In genomic region chr12:57182918-57183575, GRCh38 we compare ENCODE assay signal across 9 cellular contexts. TPM values are rescaled to one million over a fixed set of nuclear protein-coding genes. Genes with fewer than 3 reads are reported as not detected.
DNase-seq lines count a peak whose midpoint lies in the region; ATAC-seq and TF ChIP-seq lines count a peak whose summit lies in the region.
"Had no signal": no experiment of that assay in that cellular context is flagged by ENCODE, and none has a peak within 500 bp of the region (broad histone marks: within the 10 kb centered on the region; RNA-seq: fewer than 3 reads in every experiment).

No MANE protein-coding gene starts in this region.

- H3K27ac Mint-ChIP-seq in nephron = peak overlapping the region in 2 of 3 experiments; percentile 17 to 41

- ATAC-seq in GM21360 (IDR thresholded peaks at IDR 0.05; ENCODE audit: unreplicated experiment) (peak; percentile 88), esophagus mucosa (peak; percentile 91)

- H3K9me3 ChIP-seq in NT2/D1 (ENCODE audit: insufficient read depth, low read length) (no peaks in the 10 kb centered on the region), stomach (no peaks in the 10 kb centered on the region)

- peak; percentile 73 for DNase-seq in COR-L47 (lab: John Stamatoyannopoulos, UW)
- DNase-seq in HS-5 (ENCODE audit: low read depth) = peak; percentile 25
- peak; percentile 75 for DNase-seq in NT2/D1 (ENCODE audit: low read depth, low spot score)
- DNase-seq in activated CD8-positive, alpha-beta memory T cell treated with anti-CD3 and anti-CD28 coated beads, Interleukin-2, amount 50 U/mL, for 4 hours = peak; percentile 83
- DNase-seq in stomach = peak; percentile 85

- whole genome bisulfite sequencing in stomach, 5 donors = 56 to 62% (median 59%) methylated on average over 13 of the region's 13 CpGs

- H3K4me3 Mint-ChIP-seq in nephron = no peak overlapping the region

- no peak for TF ChIP-seq POLR2A in stomach (IDR thresholded peaks at IDR 0.05)

- no peaks in the 10 kb centered on the region for H3K9me3 Mint-ChIP-seq in nephron

- TF ChIP-seq CTCF in nephron (IDR thresholded peaks at IDR 0.05; ENCODE audit: unreplicated experiment in 3 of 3) (peak; percentile 79 to 89 (median 83)), stomach (IDR thresholded peaks at IDR 0.05) (peak in 5 of 7 experiments; percentile 72 to 96 (median 90))

- peaks cover 7% of the 10 kb centered on the region for H3K4me1 Mint-ChIP-seq in nephron

- intact Hi-C loops in stomach (cut with DNase I; ENCODE audit: low total_unique reads) = loop anchor here (2.0 kb wide), 1 partner anchor 58 kb away; no protein-coding TSS in a partner anchor

- peaks cover 65% of the 10 kb centered on the region for H3K36me3 Mint-ChIP-seq in nephron (ENCODE audit: low read depth)

- no peaks in the 10 kb centered on the region for H3K27me3 ChIP-seq in NT2/D1 (ENCODE audit: insufficient read depth, insufficient read length)
- no peaks in the 10 kb centered on the region for H3K27me3 ChIP-seq in stomach

- H3K36me3 ChIP-seq in NT2/D1 (ENCODE audit: insufficient read depth, insufficient read length, low read length) = peaks cover 95% of the 10 kb centered on the region
- peaks cover 73 to 90% (median 85%) of the 10 kb centered on the region in 4 donors for H3K36me3 ChIP-seq in stomach

- H3K4me3 ChIP-seq in NT2/D1 (ENCODE audit: insufficient read length, low read depth) (no peak overlapping the region), stomach (no peak overlapping the region)

- no peak overlapping the region for H3K9ac ChIP-seq in NT2/D1 (ENCODE audit: insufficient read length, low read depth)

- H3K4me1 ChIP-seq in NT2/D1 (ENCODE audit: insufficient read depth, insufficient read length) (peaks cover 7% of the 10 kb centered on the region), stomach (no peaks in the 10 kb centered on the region)

- no peaks in the 10 kb centered on the region for H3K27me3 Mint-ChIP-seq in nephron (ENCODE audit: low read depth)

- H3K27ac ChIP-seq in stomach = no peak overlapping the region

- TF ChIP-seq EP300 in stomach (IDR thresholded peaks at IDR 0.05) = no peak

RNA-seq across cellular contexts. Expression of gene NXPH4, which starts 33.5 kb away (rescaled TPM):
- total RNA-seq in esophagus mucosa = 6.7 TPM
- under 1 TPM in 1 of 5 donors, not detected in 4; 0.18 TPM for total RNA-seq in stomach
- polyA plus RNA-seq in stomach = under 1 TPM in 2 of 3 donors, not detected in 1; 0.30 to 0.44 TPM

RNA-seq across cellular contexts. Expression of gene LRP1-AS, which starts 35.6 kb away (rescaled TPM):
- total RNA-seq in esophagus mucosa = not detected
- not detected for total RNA-seq in stomach
- not detected for polyA plus RNA-seq in stomach
- total RNA-seq: activated CD8-positive, alpha-beta memory T cell treated with anti-CD3 and anti-CD28 coated beads for 36 hours had no signal

RNA-seq across cellular contexts. Expression of gene SHMT2, which starts 46.5 kb away (rescaled TPM):
- total RNA-seq in esophagus mucosa (126 TPM), stomach (10 to 100 TPM; 26.1 to 93.7 (median 77.8) TPM)
- 10 to 100 TPM; 54.6 to 59.0 (median 57.1) TPM for polyA plus RNA-seq in stomach

RNA-seq across cellular contexts. Expression of gene LRP1, which starts 54.8 kb away (rescaled TPM):
- 74.0 TPM for total RNA-seq in esophagus mucosa
- total RNA-seq in stomach = 100 to 1,000 TPM in 4 of 5 donors, 10 to 100 TPM in 1; 97.8 to 510 (median 129) TPM
- polyA plus RNA-seq in stomach = 10 to 100 TPM; 13.5 to 25.9 (median 13.6) TPM

Comparison
In these comparisons a context has a peak if more than half of its experiments do, and no peak if none do; other contexts are left out.
1. DNase-seq: peak in every context shown above with its lines; median percentile 85 in stomach; 83 in activated CD8-positive, alpha-beta memory T cell treated with anti-CD3 and anti-CD28 coated beads, Interleukin-2, amount 50 U/mL, for 4 hours; 75 in NT2/D1; 73 in COR-L47; 25 in HS-5.